1 cellular context compared by ENCODE assay signal in genomic region chr3:149547954-149548728, GRCh38.
TF ChIP-seq lines count a peak whose summit lies in the region.

No MANE protein-coding gene starts in this region.

TF ChIP-seq in HepG2, 621 proteins besides CTCF, POLR2A, EP300 and RAD21 (continued from another document):
- TF ChIP-seq HMGXB3 (CRISPR knock-in tag; IDR thresholded peaks at IDR 0.05; ENCODE audit: borderline replicate concordance) = 0 out of 2 replicates have a peak, but pooled peaks have one; percentile 22
- TF ChIP-seq MAFG (CRISPR knock-in tag; IDR thresholded peaks at IDR 0.05) = no peak
- no peak for TF ChIP-seq GTF2F1 (IDR thresholded peaks at IDR 0.05; ENCODE audit: low read length)
- TF ChIP-seq ZXDC (CRISPR knock-in tag; IDR thresholded peaks at IDR 0.05) = no peak
- no peak for TF ChIP-seq ZNF652 (CRISPR knock-in tag; IDR thresholded peaks at IDR 0.05; ENCODE audit: borderline replicate concordance, low read depth)
- no peak for TF ChIP-seq ZNF274 (CRISPR knock-in tag; IDR thresholded peaks at IDR 0.05)
- TF ChIP-seq THAP8 (CRISPR knock-in tag; IDR thresholded peaks at IDR 0.05; ENCODE audit: borderline replicate concordance) = no peak
- peak; percentile 11; the same call in 1 of the 2 replicates for TF ChIP-seq HDAC1 (CRISPR knock-in tag; IDR thresholded peaks at IDR 0.05)
- no peak for TF ChIP-seq ZNF580 (CRISPR knock-in tag; IDR thresholded peaks at IDR 0.05; ENCODE audit: borderline replicate concordance, low read depth)
- no peak for TF ChIP-seq SOX6 (IDR thresholded peaks at IDR 0.05)
- peak; percentile 40; the same call in 1 of the 2 replicates for TF ChIP-seq SOX6 (CRISPR knock-in tag; IDR thresholded peaks at IDR 0.05)
- TF ChIP-seq ZNF354B (CRISPR knock-in tag; IDR thresholded peaks at IDR 0.05) = no peak
- TF ChIP-seq ESRRA (CRISPR knock-in tag; IDR thresholded peaks at IDR 0.05; ENCODE audit: low read depth) = no peak
- TF ChIP-seq SIX4 (CRISPR knock-in tag; IDR thresholded peaks at IDR 0.05) = no peak
- TF ChIP-seq ZNF7 (CRISPR knock-in tag; IDR thresholded peaks at IDR 0.05) = no peak
